Comparison of ENCODE assay signal across 11 cellular contexts in genomic region chr10:17599089-17599488, GRCh38. TPM values are rescaled to one million over a fixed set of nuclear protein-coding genes. Genes with fewer than 3 reads are reported as not detected.
DNase-seq lines count a peak whose midpoint lies in the region; ATAC-seq and TF ChIP-seq lines count a peak whose summit lies in the region.
"Had no signal": no experiment of that assay in that cellular context is flagged by ENCODE, and none has a peak within 500 bp of the region (broad histone marks: within the 10 kb centered on the region; RNA-seq: fewer than 3 reads in every experiment).

No MANE protein-coding gene starts in this region.

- POLR2A ChIA-PET in Panc1 (lab: Charles Lee), result no interaction called here

- no peaks in the 10 kb centered on the region for H3K27me3 ChIP-seq in Panc1 (ENCODE audit: control insufficient read depth, insufficient read depth, low read length)
- H3K27me3 ChIP-seq: neutrophil had no signal

- peaks cover 4% of the 10 kb centered on the region; the same call in 1 of the 2 replicates for H3K36me3 ChIP-seq in Panc1 (ENCODE audit: control insufficient read depth, insufficient read depth, low read length)
- H3K36me3 ChIP-seq: neutrophil had no signal

- peak; percentile 11 for DNase-seq in AG08396 (ENCODE audit: low spot score)
- DNase-seq in Panc1 (ENCODE audit: low read depth, low spot score), result no peak
- DNase-seq in foreskin melanocyte, result peak; percentile 35
- no peak for DNase-seq in occipital lobe (lab: John Stamatoyannopoulos, UW)
- no peak for DNase-seq in activated CD8-positive, alpha-beta memory T cell treated with anti-CD3 and anti-CD28 coated beads for 24 hours
- DNase-seq in SKM-1 treated with dmso at 0.1 percent for 144 hours (lab: John Stamatoyannopoulos, UW; ENCODE audit: unreplicated experiment), result no peak
- DNase-seq: activated naive CD8-positive, alpha-beta T cell treated with anti-CD3 and anti-CD28 coated beads, Interleukin-2, amount 50 U/mL, for 24 hours; NCI-H187 had no signal

- ATAC-seq in GM19351 (IDR thresholded peaks at IDR 0.05; ENCODE audit: unreplicated experiment) (peak; percentile 80), Panc1 (peak; percentile 62; the same call in 1 of the 2 replicates), HG03097 (IDR thresholded peaks at IDR 0.05; ENCODE audit: low FRiP score, unreplicated experiment) (no peak)
- ATAC-seq: activated naive CD8-positive, alpha-beta T cell treated with anti-CD3 and anti-CD28 coated beads, Interleukin-2, amount 50 U/mL, for 24 hours had no signal

- peaks cover 5% of the 10 kb centered on the region; the same call in 1 of the 2 replicates for H3K4me1 ChIP-seq in Panc1 (ENCODE audit: control insufficient read depth, insufficient read depth, low read length)

- peak; percentile 53 for TF ChIP-seq CTCF in Panc1 (IDR thresholded peaks at IDR 0.05)

- CTCF ChIA-PET in Panc1 (lab: Charles Lee), result no interaction called here

- no peak overlapping the region for H3K4me3 ChIP-seq in Panc1 (ENCODE audit: low read depth in 2 of 2, low read length in 2 of 2)

- in situ Hi-C loops in Panc1 (cut with HindIII; ENCODE audit: low pct_unique_long_range_greater_than_20kb, low sequenced_read_pairs), result no loop called here

- no peak overlapping the region for H3K27ac ChIP-seq in Panc1 (ENCODE audit: low read length)
- H3K27ac ChIP-seq: neutrophil had no signal

- intact Hi-C loops in Panc1 (cut with micrococcal nuclease; ENCODE audit: unreplicated experiment), result loop anchor here (10.0 kb wide), 1 partner anchor 154 kb away; no protein-coding TSS in a partner anchor

- H3K9me3 ChIP-seq in Panc1 (ENCODE audit: control insufficient read depth, insufficient read depth, low read depth, low read length), result no peaks in the 10 kb centered on the region
- H3K9me3 ChIP-seq: neutrophil had no signal

- no TSS peak for BruUV-seq in Panc1 (replicated peaks; lab: Mats Ljungman, UMichigan)

RNA-seq across cellular contexts. Expression of gene HACD1, which starts 18.1 kb away (rescaled TPM):
- total RNA-seq in Panc1 (2021; ENCODE audit: unreplicated experiment), result 53.1 TPM
- 31.1 TPM for polyA plus RNA-seq in Panc1 (2012; ENCODE audit: insufficient read length)
- total RNA-seq in occipital lobe, result 18.7 TPM

RNA-seq across cellular contexts. Expression of gene STAM, which starts 44.9 kb away (rescaled TPM):
- total RNA-seq in Panc1 (2021; ENCODE audit: unreplicated experiment), result 18.9 TPM
- 9.6 TPM for polyA plus RNA-seq in Panc1 (2012; ENCODE audit: insufficient read length)
- total RNA-seq in occipital lobe, result 34.8 TPM

Comparison
In these comparisons a context has a peak if more than half of its experiments do, and no peak if none do; other contexts are left out.
1. DNase-seq: peak in AG08396 (single experiment) and foreskin melanocyte (single experiment); none in Panc1 (single experiment), occipital lobe (single experiment), activated CD8-positive, alpha-beta memory T cell treated with anti-CD3 and anti-CD28 coated beads for 24 hours (single experiment) and SKM-1 treated with dmso at 0.1 percent for 144 hours (single experiment).